Comparison of ENCODE assay signal across 1 cellular context in genomic region chr6:148983986-148984385, GRCh38.
TF ChIP-seq lines count a peak whose summit lies in the region.

No MANE protein-coding gene starts in this region.

TF ChIP-seq in IMR-90, 13 proteins besides CTCF, POLR2A, EP300 and RAD21 (continued from another document):
- no peak for TF ChIP-seq RCOR1 (IDR thresholded peaks at IDR 0.05; ENCODE audit: insufficient replicate concordance, low read length)
